23 cellular contexts compared by ENCODE assay signal in the genomic region with DNA sequence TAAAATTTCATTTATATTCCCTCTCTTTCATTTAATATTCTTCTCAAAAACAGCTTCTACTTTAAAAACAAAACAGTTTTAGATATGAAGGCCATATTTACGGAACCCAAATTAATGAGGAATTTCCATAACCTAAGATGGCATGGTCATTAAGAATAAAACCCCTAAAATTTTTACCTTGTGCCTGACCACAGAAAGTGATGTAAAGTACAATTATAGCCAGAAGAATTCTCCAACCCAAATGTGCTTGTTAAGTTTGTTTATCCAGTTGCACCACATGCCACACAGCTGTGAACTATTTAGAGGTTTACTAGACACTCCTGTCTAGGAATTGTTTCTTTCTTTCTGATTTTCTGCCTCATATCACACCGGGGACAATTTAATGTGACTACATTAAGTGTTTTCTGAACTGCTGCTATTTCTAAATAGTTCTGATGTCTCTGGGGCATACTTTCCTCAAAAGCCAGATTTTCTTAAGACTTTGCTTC.
DNase-seq lines count a peak whose midpoint lies in the region; ATAC-seq and TF ChIP-seq lines count a peak whose summit lies in the region.
"Had no signal": no experiment of that assay in that cellular context is flagged by ENCODE, and none has a peak within 500 bp of the region (broad histone marks: within the 10 kb centered on the region; RNA-seq: fewer than 3 reads in every experiment).

No MANE protein-coding gene starts in this region.

- H3K36me3 ChIP-seq in A673 (ENCODE audit: insufficient read depth, low read length, poor library complexity, severe bottlenecking) (no peaks in the 10 kb centered on the region), Peyer's patch (no peaks in the 10 kb centered on the region), right lobe of liver (no peaks in the 10 kb centered on the region)
- H3K36me3 ChIP-seq: uterus had no signal

- no peak overlapping the region for H3K27ac Mint-ChIP-seq in nephron progenitor cell

- H3K27ac ChIP-seq in A673 (ENCODE audit: low read depth, low read length, poor library complexity, severe bottlenecking) (no peak overlapping the region), Peyer's patch (no peak overlapping the region), right lobe of liver (no peak overlapping the region)
- H3K27ac ChIP-seq: uterus had no signal

- no peak overlapping the region for H3K4me3 Mint-ChIP-seq in nephron progenitor cell

- CTCF ChIA-PET in A673 (lab: Charles Lee): no interaction called here

- 75% methylated on average over 2 of the region's 2 CpGs for WGBS in right lobe of liver (ENCODE audit: insufficient coverage, low coverage, low lambda C conversion rate, missing lambda C conversion rate)

- H3K4me1 Mint-ChIP-seq in nephron progenitor cell: peaks cover 21% of the 10 kb centered on the region

- intact Hi-C loops in A673 (cut with micrococcal nuclease; ENCODE audit: unreplicated experiment): no loop called here
- intact Hi-C loops in right lobe of liver (cut with DNase I): no loop called here

- TF ChIP-seq CTCF in A673 (conservative IDR thresholded peaks at IDR 0.05; ENCODE audit: low read depth, low read length) (no peak), nephron progenitor cell (IDR thresholded peaks at IDR 0.05) (no peak), Peyer's patch (IDR thresholded peaks at IDR 0.05) (no peak), right lobe of liver (IDR thresholded peaks at IDR 0.05) (no peak)

- H3K27me3 ChIP-seq in A673 (replicated peaks; ENCODE audit: insufficient read depth, low read depth, low read length, poor library complexity) (no peaks in the 10 kb centered on the region), Peyer's patch (no peaks in the 10 kb centered on the region), right lobe of liver (no peaks in the 10 kb centered on the region)
- H3K27me3 ChIP-seq: uterus had no signal

- TF ChIP-seq POLR2A in Peyer's patch (IDR thresholded peaks at IDR 0.05) (no peak), right lobe of liver (IDR thresholded peaks at IDR 0.05) (no peak)

- POLR2A ChIA-PET in A673 (lab: Charles Lee; ENCODE audit: low non-redundant PET): no interaction called here

- no peaks in the 10 kb centered on the region for H3K27me3 Mint-ChIP-seq in nephron progenitor cell (ENCODE audit: low read depth, poor library complexity)
- H3K27me3 Mint-ChIP-seq: effector memory CD8-positive, alpha-beta T cell had no signal

- ATAC-seq in right lobe of liver: no peak
- ATAC-seq: effector memory CD8-positive, alpha-beta T cell; left colon; PC-3; sciatic nerve had no signal

- H3K4me1 ChIP-seq in A673 (ENCODE audit: insufficient read depth, low read length, poor library complexity, severe bottlenecking) (peaks cover 25% of the 10 kb centered on the region), Peyer's patch (no peaks in the 10 kb centered on the region), right lobe of liver (no peaks in the 10 kb centered on the region)
- H3K4me1 ChIP-seq: uterus had no signal

- no TSS peak for BruUV-seq in A673 (replicated peaks; lab: Mats Ljungman, UMichigan)

- no peaks in the 10 kb centered on the region for H3K9me3 Mint-ChIP-seq in nephron progenitor cell

- H3K4me3 ChIP-seq in A673 (ENCODE audit: low read depth, low read length, poor library complexity, severe bottlenecking) (no peak overlapping the region), Peyer's patch (no peak overlapping the region), right lobe of liver (no peak overlapping the region)
- H3K4me3 ChIP-seq: uterus had no signal

- H3K36me3 Mint-ChIP-seq in nephron progenitor cell (ENCODE audit: low read depth): no peaks in the 10 kb centered on the region

- peak; percentile 35 for DNase-seq in A673 (ENCODE audit: low spot score)
- peak; percentile 32 for DNase-seq in GM04504 (ENCODE audit: low read depth)
- peak; percentile 15 for DNase-seq in NCI-H2171 (lab: John Stamatoyannopoulos, UW)
- peak; percentile 70 for DNase-seq in fibroblast of peridontal ligament (ENCODE audit: extremely low read depth)
- no peak for DNase-seq in nephron progenitor cell
- DNase-seq in Peyer's patch: no peak
- DNase-seq in right lobe of liver: no peak
- DNase-seq in D341Med (ENCODE audit: low spot score): no peak
- DNase-seq: ACHN; activated CD4-positive, alpha-beta T cell treated with anti-CD3 and anti-CD28 coated beads for 4 hours; activated gamma-delta T cell treated with Interleukin-2 at 50 U/mL for 16 hours; anterior cingulate cortex; COR-L47; effector memory CD8-positive, alpha-beta T cell; GDM1; left colon; NCI-H2029 treated with DMSO at 0.1 percent for 48 hours; NCI-H524 treated with DMSO at 0.1 percent for 48 hours; PC-3; SK-N-SH; stimulated activated CD4-positive, alpha-beta T cell treated with anti-CD3 and anti-CD28 coated beads, Interleukin-1b, Interleukin-23, amount 100 ng/mL, for 48 hours; uterus had no signal

- H3K9me3 ChIP-seq in A673 (ENCODE audit: low read depth, low read length, poor library complexity, severe bottlenecking) (no peaks in the 10 kb centered on the region), Peyer's patch (no peaks in the 10 kb centered on the region), right lobe of liver (no peaks in the 10 kb centered on the region)
- H3K9me3 ChIP-seq: SK-N-SH, uterus had no signal

Comparison
In these comparisons a context has a peak if more than half of its experiments do, and no peak if none do; other contexts are left out.
1. DNase-seq: peak in A673 (single experiment), GM04504 (single experiment), NCI-H2171 (single experiment) and fibroblast of peridontal ligament (single experiment); none in nephron progenitor cell (single experiment), Peyer's patch (0 of 3), right lobe of liver (0 of 3) and D341Med (single experiment).